1 cellular context compared by ENCODE assay signal in the genomic region with DNA sequence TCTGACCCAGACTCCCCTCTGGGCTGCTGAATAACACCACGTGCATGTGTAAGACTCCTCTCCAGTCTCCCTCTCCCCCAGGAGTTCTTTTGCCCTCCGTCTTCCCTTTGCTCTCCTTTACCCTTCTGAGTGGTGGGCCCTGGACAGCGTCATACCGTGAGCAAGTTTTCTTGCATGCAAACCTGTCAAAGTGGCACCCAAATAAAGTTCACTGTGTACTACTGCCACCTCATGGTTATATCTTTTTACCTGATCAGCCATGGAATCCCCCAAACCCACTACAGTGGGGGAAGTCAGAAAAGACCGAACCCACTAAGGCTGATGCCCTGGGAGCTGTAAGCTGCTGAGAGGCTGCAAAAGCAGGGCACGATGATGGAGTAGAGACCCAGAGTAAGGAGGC.
TF ChIP-seq lines count a peak whose summit lies in the region.

No MANE protein-coding gene starts in this region.

TF ChIP-seq in K562, 482 proteins besides CTCF, POLR2A, EP300 and RAD21:
- TF ChIP-seq ARID2 (IDR thresholded peaks at IDR 0.05), result no peak
- TF ChIP-seq E2F3 (CRISPR knock-in tag; IDR thresholded peaks at IDR 0.05), result no peak
- TF ChIP-seq, protein P1, sequence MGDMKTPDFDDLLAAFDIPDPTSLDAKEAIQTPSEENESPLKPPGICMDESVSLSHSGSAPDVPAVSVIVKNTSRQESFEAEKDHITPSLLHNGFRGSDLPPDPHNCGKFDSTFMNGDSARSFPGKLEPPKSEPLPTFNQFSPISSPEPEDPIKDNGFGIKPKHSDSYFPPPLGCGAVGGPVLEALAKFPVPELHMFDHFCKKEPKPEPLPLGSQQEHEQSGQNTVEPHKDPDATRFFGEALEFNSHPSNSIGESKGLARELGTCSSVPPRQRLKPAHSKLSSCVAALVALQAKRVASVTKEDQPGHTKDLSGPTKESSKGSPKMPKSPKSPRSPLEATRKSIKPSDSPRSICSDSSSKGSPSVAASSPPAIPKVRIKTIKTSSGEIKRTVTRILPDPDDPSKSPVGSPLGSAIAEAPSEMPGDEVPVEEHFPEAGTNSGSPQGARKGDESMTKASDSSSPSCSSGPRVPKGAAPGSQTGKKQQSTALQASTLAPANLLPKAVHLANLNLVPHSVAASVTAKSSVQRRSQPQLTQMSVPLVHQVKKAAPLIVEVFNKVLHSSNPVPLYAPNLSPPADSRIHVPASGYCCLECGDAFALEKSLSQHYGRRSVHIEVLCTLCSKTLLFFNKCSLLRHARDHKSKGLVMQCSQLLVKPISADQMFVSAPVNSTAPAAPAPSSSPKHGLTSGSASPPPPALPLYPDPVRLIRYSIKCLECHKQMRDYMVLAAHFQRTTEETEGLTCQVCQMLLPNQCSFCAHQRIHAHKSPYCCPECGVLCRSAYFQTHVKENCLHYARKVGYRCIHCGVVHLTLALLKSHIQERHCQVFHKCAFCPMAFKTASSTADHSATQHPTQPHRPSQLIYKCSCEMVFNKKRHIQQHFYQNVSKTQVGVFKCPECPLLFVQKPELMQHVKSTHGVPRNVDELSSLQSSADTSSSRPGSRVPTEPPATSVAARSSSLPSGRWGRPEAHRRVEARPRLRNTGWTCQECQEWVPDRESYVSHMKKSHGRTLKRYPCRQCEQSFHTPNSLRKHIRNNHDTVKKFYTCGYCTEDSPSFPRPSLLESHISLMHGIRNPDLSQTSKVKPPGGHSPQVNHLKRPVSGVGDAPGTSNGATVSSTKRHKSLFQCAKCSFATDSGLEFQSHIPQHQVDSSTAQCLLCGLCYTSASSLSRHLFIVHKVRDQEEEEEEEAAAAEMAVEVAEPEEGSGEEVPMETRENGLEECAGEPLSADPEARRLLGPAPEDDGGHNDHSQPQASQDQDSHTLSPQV (IDR thresholded peaks at IDR 0.05), result no peak
- TF ChIP-seq ZNF76 (CRISPR knock-in tag; IDR thresholded peaks at IDR 0.05; ENCODE audit: borderline replicate concordance), result no peak
